In the genomic region with DNA sequence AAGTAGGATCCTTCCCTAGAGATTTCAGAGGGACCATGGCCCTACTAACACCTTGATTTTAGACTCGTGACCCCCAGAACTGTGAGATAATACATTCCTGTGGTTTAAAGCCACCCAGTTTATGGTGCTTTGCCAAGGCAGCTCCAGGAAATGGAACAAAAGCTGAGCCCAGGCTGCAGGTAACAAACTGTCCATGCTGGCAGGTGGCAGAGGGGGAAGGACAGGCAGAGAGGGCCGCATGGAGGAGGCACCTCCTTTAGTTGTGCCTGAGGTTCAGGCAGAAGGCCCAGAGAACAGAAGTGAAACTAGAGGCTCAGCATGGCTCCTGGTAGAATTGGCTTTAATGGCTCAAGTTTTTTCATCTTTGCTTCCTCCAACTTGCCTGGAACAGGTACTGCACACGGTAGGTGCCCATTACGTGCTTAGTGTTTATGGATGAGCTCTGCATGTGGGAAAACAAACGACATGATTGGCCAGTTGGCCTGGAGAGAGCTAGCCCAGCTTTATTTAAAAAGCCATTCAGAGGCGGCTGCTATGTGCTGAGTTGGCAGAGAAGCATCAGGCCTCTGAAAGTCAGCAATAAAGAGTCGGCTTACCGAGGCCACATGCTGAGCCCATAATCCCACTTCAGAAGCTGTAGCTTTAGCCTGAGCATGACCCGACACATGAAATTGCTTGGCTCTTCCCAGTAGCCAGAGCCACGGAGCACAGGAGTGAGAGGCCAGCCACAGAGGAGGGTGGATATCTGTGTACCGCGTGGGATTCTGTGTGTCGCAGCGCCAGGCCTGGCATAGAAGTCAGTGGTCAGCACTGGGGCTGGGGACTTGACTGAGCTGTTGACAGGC, we compare ENCODE assay signal across 9 cellular contexts. TPM values are rescaled to one million over a fixed set of nuclear protein-coding genes. Genes with fewer than 3 reads are reported as not detected.
A peak's percentile ranks its signal among the peaks of the same experiment; 100 is the strongest.
DNase-seq lines count a peak whose midpoint lies in the region; ATAC-seq and TF ChIP-seq lines count a peak whose summit lies in the region.
"Had no signal": no experiment of that assay in that cellular context is flagged by ENCODE, and none has a peak within 500 bp of the region (broad histone marks: within the 10 kb centered on the region; RNA-seq: fewer than 3 reads in every experiment).

No MANE protein-coding gene starts in this region.

- H3K4me3 ChIP-seq in Peyer's patch (no peak overlapping the region), iPS-15b (ENCODE audit: low read depth, low read length) (no peak overlapping the region), subcutaneous abdominal adipose tissue (ENCODE audit: low read depth in 1 of 5, low read length in 5 of 5) (no peak overlapping the region)

- intact Hi-C loops in CD4-positive, alpha-beta T cell (cut with DNase I, micrococcal nuclease), result no loop called here

- TF ChIP-seq CTCF in Peyer's patch (IDR thresholded peaks at IDR 0.05), result no peak
- TF ChIP-seq CTCF in CD4-positive, alpha-beta T cell (IDR thresholded peaks at IDR 0.05), result no peak

- H3K9ac ChIP-seq in iPS-15b (ENCODE audit: low read depth, low read length), result peak overlapping the region; percentile 6
- peak overlapping the region in 4 of 5 donors; percentile 6 to 72 (median 51) for H3K9ac ChIP-seq in subcutaneous abdominal adipose tissue (ENCODE audit: low read length in 5 of 5)

- POLR2A ChIA-PET in CD4-positive, alpha-beta T cell (lab: Charles Lee), result no interaction called here

- H3K36me3 Mint-ChIP-seq in CD4-positive, alpha-beta T cell (ENCODE audit: low read depth), result peaks cover 7% of the 10 kb centered on the region

- H3K9me3 ChIP-seq in Peyer's patch (no peaks in the 10 kb centered on the region), iPS-15b (ENCODE audit: control insufficient read depth, insufficient read depth, low read length) (no peaks in the 10 kb centered on the region), subcutaneous abdominal adipose tissue (ENCODE audit: control insufficient read depth in 5 of 5, low read length in 5 of 5) (no peaks in the 10 kb centered on the region)
- H3K9me3 ChIP-seq in CD4-positive, alpha-beta T cell (ENCODE audit: control insufficient read depth, low read length), result no peaks in the 10 kb centered on the region

- H3K9me3 Mint-ChIP-seq in CD4-positive, alpha-beta T cell, result no peaks in the 10 kb centered on the region

- no peak for TF ChIP-seq POLR2A in Peyer's patch (IDR thresholded peaks at IDR 0.05)

- H3K27ac ChIP-seq in Peyer's patch (peak overlapping the region; percentile 56 to 97 (median 80)), subcutaneous abdominal adipose tissue (ENCODE audit: low read depth, low read length) (peak overlapping the region; percentile 99)
- no peak overlapping the region for H3K27ac ChIP-seq in CD4-positive, alpha-beta T cell (ENCODE audit: low read depth, low read length)

- no peaks in the 10 kb centered on the region for H3K27me3 ChIP-seq in Peyer's patch
- no peaks in the 10 kb centered on the region for H3K27me3 ChIP-seq in iPS-15b (ENCODE audit: control insufficient read depth, insufficient read depth, low read length)
- H3K27me3 ChIP-seq in subcutaneous abdominal adipose tissue (ENCODE audit: control insufficient read depth in 5 of 5, insufficient read depth in 4 of 5, low read length in 5 of 5), result no peaks in the 10 kb centered on the region
- H3K27me3 ChIP-seq in CD4-positive, alpha-beta T cell (ENCODE audit: control insufficient read depth, insufficient read depth, low read length), result no peaks in the 10 kb centered on the region

- DNase-seq in M059J (ENCODE audit: low read depth) (peak; percentile 75), Peyer's patch (peak in 2 of 3 donors; percentile 43), OCI-M1 (lab: John Stamatoyannopoulos, UW) (no peak)
- no peak for DNase-seq in CD4-positive, alpha-beta T cell
- DNase-seq: activated CD8-positive, alpha-beta memory T cell treated with anti-CD3 and anti-CD28 coated beads, Interleukin-2, amount 50 U/mL, for 48 hours had no signal

- H3K4me1 ChIP-seq in Peyer's patch (peaks cover 0 to 49% (median 3%) of the 10 kb centered on the region in 4 donors), iPS-15b (ENCODE audit: control insufficient read depth, insufficient read depth, low read length) (peaks cover 11% of the 10 kb centered on the region), subcutaneous abdominal adipose tissue (ENCODE audit: control insufficient read depth in 5 of 5, insufficient read depth in 5 of 5, low read length in 5 of 5) (peaks cover 60 to 100% (median 100%) of the 10 kb centered on the region in 5 donors)

- H3K4me1 Mint-ChIP-seq in CD4-positive, alpha-beta T cell (ENCODE audit: low read depth), result no peaks in the 10 kb centered on the region

- CTCF ChIA-PET in CD4-positive, alpha-beta T cell (lab: Charles Lee), result no interaction called here

- no peak for ATAC-seq in CD4-positive, alpha-beta T cell (ENCODE audit: poor library complexity)
- ATAC-seq in HG02610 (IDR thresholded peaks at IDR 0.05; ENCODE audit: unreplicated experiment), result no peak
- ATAC-seq in HG03196 (IDR thresholded peaks at IDR 0.05; ENCODE audit: unreplicated experiment), result no peak

- H3K4me3 Mint-ChIP-seq in CD4-positive, alpha-beta T cell, result no peak overlapping the region

- H3K27me3 Mint-ChIP-seq in CD4-positive, alpha-beta T cell, result no peaks in the 10 kb centered on the region

- H3K36me3 ChIP-seq in Peyer's patch, result no peaks in the 10 kb centered on the region
- H3K36me3 ChIP-seq in iPS-15b (ENCODE audit: control insufficient read depth, insufficient read depth, low read length), result no peaks in the 10 kb centered on the region
- H3K36me3 ChIP-seq in subcutaneous abdominal adipose tissue (ENCODE audit: control insufficient read depth in 5 of 5, insufficient read depth in 5 of 5, low read length in 5 of 5), result peaks cover 0 to 4% (median 2%) of the 10 kb centered on the region in 5 donors

- no peak overlapping the region for H3K27ac Mint-ChIP-seq in CD4-positive, alpha-beta T cell

RNA-seq across cellular contexts. Expression of a gene that starts 36.5 kb away (rescaled TPM):
- 6.5 and 12.1 TPM in 2 replicates for total RNA-seq in M059J (2014; rRNA removed; shearing (Covaris generic))
- 10 to 100 TPM; 33.1 to 63.0 (median 41.0) TPM for total RNA-seq in Peyer's patch
- 10 to 100 TPM in 1 of 2 experiments, 1 to 10 TPM in 1; 8.8 to 10.1 TPM for total RNA-seq in CD4-positive, alpha-beta T cell

RNA-seq across cellular contexts. Expression of a gene that starts 52.5 kb away (rescaled TPM):
- total RNA-seq in M059J (2014; rRNA removed; shearing (Covaris generic)), result 0.05 TPM in 1 of 2 replicates, not detected in the other
- total RNA-seq in Peyer's patch, result 1 to 10 TPM in 1 of 4 donors, under 1 TPM in 3; 0.09 to 1.7 (median 0.38) TPM
- under 1 TPM; 0.05 to 0.14 TPM for total RNA-seq in CD4-positive, alpha-beta T cell

Comparison
In these comparisons a context has a peak if more than half of its experiments do, and no peak if none do; other contexts are left out.
1. DNase-seq: peak in M059J (single experiment) and Peyer's patch (2 of 3); none in OCI-M1 (single experiment) and CD4-positive, alpha-beta T cell (0 of 10).